ENCODE assay signal across 29 cellular contexts in the genomic region with DNA sequence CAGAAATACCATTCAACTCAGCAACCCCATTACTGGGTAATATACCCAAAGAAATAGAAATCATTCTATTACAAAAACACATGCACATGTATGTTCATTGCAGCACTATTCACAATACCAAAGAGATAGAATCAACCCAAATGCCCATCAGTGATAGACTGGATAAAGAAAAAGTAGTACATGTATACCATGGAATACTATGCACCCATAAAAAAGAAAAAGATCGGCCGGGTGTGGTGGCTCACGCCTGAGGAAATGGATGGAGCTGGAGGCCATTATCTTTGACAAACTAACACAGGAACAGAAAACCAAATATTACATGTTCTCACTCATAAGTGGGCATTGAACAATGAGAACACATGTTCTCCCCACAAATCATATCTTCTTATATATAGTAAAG.
"Had no signal": no experiment of that assay in that cellular context is flagged by ENCODE, and none has a peak within 500 bp of the region (broad histone marks: within the 10 kb centered on the region; RNA-seq: fewer than 3 reads in every experiment).

No MANE protein-coding gene starts in this region.

- H3K4me3 Mint-ChIP-seq: stimulated activated effector memory CD8-positive, alpha-beta T cell treated with anti-CD3 and anti-CD28 coated beads, Interleukin-12 subunit alpha, Interleukin-12 subunit beta, amount 100 ng/mL, for 72 hours; stimulated activated memory B cell treated with anti-CD40 and anti-IgM and Interleukin-4, amounts not matched to agents 10 μg/mL and 1 μg/mL and 100 μg/mL, for 72 hours; stimulated activated naive B cell treated with anti-CD40 and anti-IgM and Interleukin-4, amounts not matched to agents 10 μg/mL and 1 μg/mL and 100 μg/mL, for 72 hours; stimulated activated naive CD8-positive, alpha-beta T cell treated with anti-CD3 and anti-CD28 coated beads, Interleukin-15, amount 100 ng/mL, for 72 hours; stimulated activated naive CD8-positive, alpha-beta T cell treated with anti-CD3 and anti-CD28 coated beads, Interleukin-15, Interleukin-2, amounts not matched to agents 100 ng/mL and 50 ng/mL, for 24 hours; type B pancreatic cell had no signal

- H3K27ac Mint-ChIP-seq: stimulated activated effector memory CD8-positive, alpha-beta T cell treated with anti-CD3 and anti-CD28 coated beads, Interleukin-12 subunit alpha, Interleukin-12 subunit beta, amount 100 ng/mL, for 72 hours; stimulated activated memory B cell treated with anti-CD40 and anti-IgM and Interleukin-4, amounts not matched to agents 10 μg/mL and 1 μg/mL and 100 μg/mL, for 72 hours; stimulated activated naive B cell treated with anti-CD40 and anti-IgM and Interleukin-4, amounts not matched to agents 10 μg/mL and 1 μg/mL and 100 μg/mL, for 72 hours; stimulated activated naive CD8-positive, alpha-beta T cell treated with anti-CD3 and anti-CD28 coated beads, Interleukin-15, amount 100 ng/mL, for 72 hours; stimulated activated naive CD8-positive, alpha-beta T cell treated with anti-CD3 and anti-CD28 coated beads, Interleukin-15, Interleukin-2, amounts not matched to agents 100 ng/mL and 50 ng/mL, for 24 hours; type B pancreatic cell had no signal

- H3K9me3 ChIP-seq: stomach, suprapubic skin, testis, thoracic aorta, thyroid gland, tibial artery, tibial nerve, transverse colon, upper lobe of left lung, upper lobe of right lung, uterus, vagina had no signal

- DNase-seq: stimulated activated CD4-positive, alpha-beta T cell treated with anti-CD3 and anti-CD28 coated beads, Interleukin-2, amount 100 ng/mL, for 48 hours; stimulated activated CD4-positive, alpha-beta T cell treated with anti-CD3 and anti-CD28 coated beads, Interleukin-4, amount 100 ng/mL, for 1 hour; stimulated activated CD4-positive, alpha-beta T cell treated with anti-CD3 and anti-CD28 coated beads, Interleukin-4, amount 100 ng/mL, for 24 hours; stimulated activated CD4-positive, alpha-beta T cell treated with anti-CD3 and anti-CD28 coated beads, Interleukin-4, amount 100 ng/mL, for 4 hours; stimulated activated CD8-positive, alpha-beta memory T cell treated with anti-CD3 and anti-CD28 coated beads, Interleukin-4, amount 100 ng/mL, for 48 hours; stimulated activated naive B cell treated with anti-CD40 and anti-IgM and Interleukin-4, amounts not matched to agents 10 μg/mL and 1 μg/mL and 100 μg/mL, for 72 hours; stimulated activated naive CD4-positive, alpha-beta T cell; stimulated activated naive CD4-positive, alpha-beta T cell treated with Interleukin-2 at 50 U/mL for 16 hours; stimulated activated naive CD8-positive, alpha-beta T cell treated with anti-CD3 and anti-CD28 coated beads, Interleukin-15, amount 100 ng/mL, for 72 hours; stimulated activated naive CD8-positive, alpha-beta T cell treated with anti-CD3 and anti-CD28 coated beads, Interleukin-15, Interleukin-2, amounts not matched to agents 100 U/mL and 50 U/mL, for 24 hours; stomach; substantia nigra; testis; thyroid gland; tibial artery; transverse colon; trophoblast cell; upper lobe of left lung; upper lobe of right lung; uterus had no signal

- ATAC-seq: stimulated activated effector memory CD8-positive, alpha-beta T cell treated with anti-CD3 and anti-CD28 coated beads, Interleukin-12 subunit alpha, Interleukin-12 subunit beta, amount 100 ng/mL, for 72 hours; stimulated activated memory B cell treated with anti-CD40 and anti-IgM and Interleukin-4, amounts not matched to agents 10 μg/mL and 1 μg/mL and 100 μg/mL, for 72 hours; stimulated activated naive B cell treated with anti-CD40 and anti-IgM and Interleukin-4, amounts not matched to agents 10 μg/mL and 1 μg/mL and 100 μg/mL, for 72 hours; stimulated activated naive CD8-positive, alpha-beta T cell treated with anti-CD3 and anti-CD28 coated beads, Interleukin-15, amount 100 ng/mL, for 72 hours; stimulated activated naive CD8-positive, alpha-beta T cell treated with anti-CD3 and anti-CD28 coated beads, Interleukin-15, Interleukin-2, amounts not matched to agents 100 U/mL and 50 U/mL, for 24 hours; upper lobe of right lung had no signal

- H3K27me3 ChIP-seq: stomach, suprapubic skin, testis, thyroid gland, tibial artery, tibial nerve, transverse colon, upper lobe of left lung, upper lobe of right lung, uterus, vagina had no signal

- FAIRE-seq: urothelium cell line had no signal

- H3K27me3 Mint-ChIP-seq: stimulated activated memory B cell treated with anti-CD40 and anti-IgM and Interleukin-4, amounts not matched to agents 10 μg/mL and 1 μg/mL and 100 μg/mL, for 72 hours; stimulated activated naive CD8-positive, alpha-beta T cell treated with anti-CD3 and anti-CD28 coated beads, Interleukin-15, amount 100 ng/mL, for 72 hours; stimulated activated naive CD8-positive, alpha-beta T cell treated with anti-CD3 and anti-CD28 coated beads, Interleukin-15, Interleukin-2, amounts not matched to agents 100 ng/mL and 50 ng/mL, for 24 hours; type B pancreatic cell had no signal

- H3K4me1 ChIP-seq: uterus had no signal

- H3K4me3 ChIP-seq: stomach, suprapubic skin, testis, thoracic aorta, thyroid gland, tibial artery, tibial nerve, transverse colon, upper lobe of left lung, upper lobe of right lung, uterus, vagina had no signal

- H3K9me3 Mint-ChIP-seq: stimulated activated effector memory CD8-positive, alpha-beta T cell treated with anti-CD3 and anti-CD28 coated beads, Interleukin-12 subunit alpha, Interleukin-12 subunit beta, amount 100 ng/mL, for 72 hours; stimulated activated memory B cell treated with anti-CD40 and anti-IgM and Interleukin-4, amounts not matched to agents 10 μg/mL and 1 μg/mL and 100 μg/mL, for 72 hours; stimulated activated naive B cell treated with anti-CD40 and anti-IgM and Interleukin-4, amounts not matched to agents 10 μg/mL and 1 μg/mL and 100 μg/mL, for 72 hours; stimulated activated naive CD8-positive, alpha-beta T cell treated with anti-CD3 and anti-CD28 coated beads, Interleukin-15, amount 100 ng/mL, for 72 hours; type B pancreatic cell had no signal

- H3K27ac ChIP-seq: stomach, suprapubic skin, testis, thoracic aorta, thyroid gland, tibial artery, tibial nerve, transverse colon, upper lobe of left lung, upper lobe of right lung, uterus, vagina had no signal

- H3K36me3 ChIP-seq: stomach, suprapubic skin, thoracic aorta, thyroid gland, tibial artery, tibial nerve, transverse colon, upper lobe of left lung, upper lobe of right lung, uterus, vagina had no signal

- H3K36me3 Mint-ChIP-seq: stimulated activated effector memory CD8-positive, alpha-beta T cell treated with anti-CD3 and anti-CD28 coated beads, Interleukin-12 subunit alpha, Interleukin-12 subunit beta, amount 100 ng/mL, for 72 hours; stimulated activated memory B cell treated with anti-CD40 and anti-IgM and Interleukin-4, amounts not matched to agents 10 μg/mL and 1 μg/mL and 100 μg/mL, for 72 hours; stimulated activated naive B cell treated with anti-CD40 and anti-IgM and Interleukin-4, amounts not matched to agents 10 μg/mL and 1 μg/mL and 100 μg/mL, for 72 hours; type B pancreatic cell had no signal
